ENCODE assay signal across 2 cellular contexts in genomic region chr2:226740039-226740648, GRCh38.
A peak's percentile ranks its signal among the peaks of the same experiment; 100 is the strongest.
TF ChIP-seq lines count a peak whose summit lies in the region.

No MANE protein-coding gene starts in this region.

TF ChIP-seq in HEK293, 187 proteins besides CTCF, POLR2A, EP300 and RAD21 (continued from another document and continues in another):
- peak; percentile 33; the same call in 1 of the 2 replicates for TF ChIP-seq ZNF692 (tag by site-specific recombination; IDR thresholded peaks at IDR 0.05)
- no peak for TF ChIP-seq ZNF707 (tag by site-specific recombination; IDR thresholded peaks at IDR 0.05)
- TF ChIP-seq ZNF391 (tag by site-specific recombination; IDR thresholded peaks at IDR 0.05; ENCODE audit: borderline replicate concordance, low read depth) = peak; percentile 74; the same call in 1 of the 2 replicates
- TF ChIP-seq, protein P1, sequence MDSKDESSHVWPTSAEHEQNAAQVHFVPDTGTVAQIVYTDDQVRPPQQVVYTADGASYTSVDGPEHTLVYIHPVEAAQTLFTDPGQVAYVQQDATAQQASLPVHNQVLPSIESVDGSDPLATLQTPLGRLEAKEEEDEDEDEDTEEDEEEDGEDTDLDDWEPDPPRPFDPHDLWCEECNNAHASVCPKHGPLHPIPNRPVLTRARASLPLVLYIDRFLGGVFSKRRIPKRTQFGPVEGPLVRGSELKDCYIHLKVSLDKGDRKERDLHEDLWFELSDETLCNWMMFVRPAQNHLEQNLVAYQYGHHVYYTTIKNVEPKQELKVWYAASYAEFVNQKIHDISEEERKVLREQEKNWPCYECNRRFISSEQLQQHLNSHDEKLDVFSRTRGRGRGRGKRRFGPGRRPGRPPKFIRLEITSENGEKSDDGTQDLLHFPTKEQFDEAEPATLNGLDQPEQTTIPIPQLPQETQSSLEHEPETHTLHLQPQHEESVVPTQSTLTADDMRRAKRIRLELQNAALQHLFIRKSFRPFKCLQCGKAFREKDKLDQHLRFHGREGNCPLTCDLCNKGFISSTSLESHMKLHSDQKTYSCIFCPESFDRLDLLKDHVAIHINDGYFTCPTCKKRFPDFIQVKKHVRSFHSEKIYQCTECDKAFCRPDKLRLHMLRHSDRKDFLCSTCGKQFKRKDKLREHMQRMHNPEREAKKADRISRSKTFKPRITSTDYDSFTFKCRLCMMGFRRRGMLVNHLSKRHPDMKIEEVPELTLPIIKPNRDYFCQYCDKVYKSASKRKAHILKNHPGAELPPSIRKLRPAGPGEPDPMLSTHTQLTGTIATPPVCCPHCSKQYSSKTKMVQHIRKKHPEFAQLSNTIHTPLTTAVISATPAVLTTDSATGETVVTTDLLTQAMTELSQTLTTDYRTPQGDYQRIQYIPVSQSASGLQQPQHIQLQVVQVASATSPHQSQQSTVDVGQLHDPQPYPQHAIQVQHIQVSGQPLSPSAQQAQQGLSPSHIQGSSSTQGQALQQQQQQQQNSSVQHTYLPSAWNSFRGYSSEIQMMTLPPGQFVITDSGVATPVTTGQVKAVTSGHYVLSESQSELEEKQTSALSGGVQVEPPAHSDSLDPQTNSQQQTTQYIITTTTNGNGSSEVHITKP (tag by site-specific recombination; IDR thresholded peaks at IDR 0.05) = 0 out of 2 replicates have a peak, but pooled peaks have one; percentile 38
- no peak for TF ChIP-seq ZNF175 (tag by site-specific recombination; IDR thresholded peaks at IDR 0.05)
- peak; percentile 13; the same call in 1 of the 2 replicates for TF ChIP-seq ZNF654 (tag by site-specific recombination; IDR thresholded peaks at IDR 0.05; ENCODE audit: low read depth)
- peak; percentile 55; the same call in 1 of the 2 replicates for TF ChIP-seq KLF10 (tag by site-specific recombination; IDR thresholded peaks at IDR 0.05)
- TF ChIP-seq, protein P2, sequence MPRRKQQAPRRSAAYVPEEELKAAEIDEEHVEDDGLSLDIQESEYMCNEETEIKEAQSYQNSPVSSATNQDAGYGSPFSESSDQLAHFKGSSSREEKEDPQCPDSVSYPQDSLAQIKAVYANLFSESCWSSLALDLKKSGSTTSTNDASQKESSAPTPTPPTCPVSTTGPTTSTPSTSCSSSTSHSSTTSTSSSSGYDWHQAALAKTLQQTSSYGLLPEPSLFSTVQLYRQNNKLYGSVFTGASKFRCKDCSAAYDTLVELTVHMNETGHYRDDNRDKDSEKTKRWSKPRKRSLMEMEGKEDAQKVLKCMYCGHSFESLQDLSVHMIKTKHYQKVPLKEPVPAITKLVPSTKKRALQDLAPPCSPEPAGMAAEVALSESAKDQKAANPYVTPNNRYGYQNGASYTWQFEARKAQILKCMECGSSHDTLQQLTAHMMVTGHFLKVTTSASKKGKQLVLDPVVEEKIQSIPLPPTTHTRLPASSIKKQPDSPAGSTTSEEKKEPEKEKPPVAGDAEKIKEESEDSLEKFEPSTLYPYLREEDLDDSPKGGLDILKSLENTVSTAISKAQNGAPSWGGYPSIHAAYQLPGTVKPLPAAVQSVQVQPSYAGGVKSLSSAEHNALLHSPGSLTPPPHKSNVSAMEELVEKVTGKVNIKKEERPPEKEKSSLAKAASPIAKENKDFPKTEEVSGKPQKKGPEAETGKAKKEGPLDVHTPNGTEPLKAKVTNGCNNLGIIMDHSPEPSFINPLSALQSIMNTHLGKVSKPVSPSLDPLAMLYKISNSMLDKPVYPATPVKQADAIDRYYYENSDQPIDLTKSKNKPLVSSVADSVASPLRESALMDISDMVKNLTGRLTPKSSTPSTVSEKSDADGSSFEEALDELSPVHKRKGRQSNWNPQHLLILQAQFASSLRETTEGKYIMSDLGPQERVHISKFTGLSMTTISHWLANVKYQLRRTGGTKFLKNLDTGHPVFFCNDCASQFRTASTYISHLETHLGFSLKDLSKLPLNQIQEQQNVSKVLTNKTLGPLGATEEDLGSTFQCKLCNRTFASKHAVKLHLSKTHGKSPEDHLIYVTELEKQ (tag by site-specific recombination; IDR thresholded peaks at IDR 0.05; ENCODE audit: borderline replicate concordance) = peak; percentile 65; the same call in 1 of the 2 replicates
- TF ChIP-seq ZNF777 (tag by site-specific recombination; IDR thresholded peaks at IDR 0.05; ENCODE audit: borderline replicate concordance) = no peak
- peak; percentile 83 for TF ChIP-seq ZNF366 (tag by site-specific recombination; conservative IDR thresholded peaks at IDR 0.05)
- TF ChIP-seq ZNF629 (tag by site-specific recombination; IDR thresholded peaks at IDR 0.05) = peak; percentile 93
- TF ChIP-seq, protein P3, sequence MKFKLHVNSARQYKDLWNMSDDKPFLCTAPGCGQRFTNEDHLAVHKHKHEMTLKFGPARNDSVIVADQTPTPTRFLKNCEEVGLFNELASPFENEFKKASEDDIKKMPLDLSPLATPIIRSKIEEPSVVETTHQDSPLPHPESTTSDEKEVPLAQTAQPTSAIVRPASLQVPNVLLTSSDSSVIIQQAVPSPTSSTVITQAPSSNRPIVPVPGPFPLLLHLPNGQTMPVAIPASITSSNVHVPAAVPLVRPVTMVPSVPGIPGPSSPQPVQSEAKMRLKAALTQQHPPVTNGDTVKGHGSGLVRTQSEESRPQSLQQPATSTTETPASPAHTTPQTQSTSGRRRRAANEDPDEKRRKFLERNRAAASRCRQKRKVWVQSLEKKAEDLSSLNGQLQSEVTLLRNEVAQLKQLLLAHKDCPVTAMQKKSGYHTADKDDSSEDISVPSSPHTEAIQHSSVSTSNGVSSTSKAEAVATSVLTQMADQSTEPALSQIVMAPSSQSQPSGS (tag by site-specific recombination; IDR thresholded peaks at IDR 0.05; ENCODE audit: low read depth) = 0 out of 2 replicates have a peak, but pooled peaks have one; percentile 3
- TF ChIP-seq ZNF596 (tag by site-specific recombination; IDR thresholded peaks at IDR 0.05) = no peak
- peak; percentile 67; the same call in 1 of the 2 replicates for TF ChIP-seq ZFP37 (tag by site-specific recombination; IDR thresholded peaks at IDR 0.05)
- TF ChIP-seq GLI2 (tag by site-specific recombination; IDR thresholded peaks at IDR 0.05; ENCODE audit: borderline replicate concordance, low read depth) = peak; percentile 57; the same call in 1 of the 2 replicates
- peak; percentile 69 for TF ChIP-seq SP7 (tag by site-specific recombination; IDR thresholded peaks at IDR 0.05)
- TF ChIP-seq ZNF785 (tag by site-specific recombination; IDR thresholded peaks at IDR 0.05) = no peak
- TF ChIP-seq ZNF530 (tag by site-specific recombination; IDR thresholded peaks at IDR 0.05; ENCODE audit: low read depth) = no peak

TF ChIP-seq in HepG2, 621 proteins besides CTCF, POLR2A, EP300 and RAD21 (continued from another document and continues in another):
- TF ChIP-seq FOXA3 (CRISPR knock-in tag; IDR thresholded peaks at IDR 0.05) (peak; percentile 26; the same call in 1 of the 2 replicates), ZNF510 (CRISPR knock-in tag; IDR thresholded peaks at IDR 0.05; ENCODE audit: low read depth) (no peak), RORA (CRISPR knock-in tag; IDR thresholded peaks at IDR 0.05) (no peak), ATF7 (IDR thresholded peaks at IDR 0.05) (0 out of 2 replicates have a peak, but pooled peaks have one; percentile 24), ATF7 (CRISPR knock-in tag; IDR thresholded peaks at IDR 0.05) (no peak), SAP130 (CRISPR knock-in tag; IDR thresholded peaks at IDR 0.05; ENCODE audit: low read depth) (no peak), HOMEZ (CRISPR knock-in tag; IDR thresholded peaks at IDR 0.05; ENCODE audit: low read depth) (peak; percentile 44; the same call in 1 of the 2 replicates), ZGPAT (CRISPR knock-in tag; IDR thresholded peaks at IDR 0.05) (0 out of 2 replicates have a peak, but pooled peaks have one; percentile 27), ZMYM4 (CRISPR knock-in tag; IDR thresholded peaks at IDR 0.05) (peak; percentile 14; the same call in 1 of the 2 replicates), DNMT1 (CRISPR knock-in tag; IDR thresholded peaks at IDR 0.05) (no peak), TEAD3 (CRISPR knock-in tag; optimal IDR thresholded peaks at IDR 0.05; ENCODE audit: borderline replicate concordance) (peak; percentile 21), HOXA5 (CRISPR knock-in tag; IDR thresholded peaks at IDR 0.05) (no peak), ZNF546 (CRISPR knock-in tag; conservative IDR thresholded peaks at IDR 0.05) (no peak), THAP8 (CRISPR knock-in tag; IDR thresholded peaks at IDR 0.05; ENCODE audit: borderline replicate concordance) (no peak), HIC2 (CRISPR knock-in tag; IDR thresholded peaks at IDR 0.05; ENCODE audit: low read depth) (no peak), ZBTB7A (CRISPR knock-in tag; IDR thresholded peaks at IDR 0.05) (no peak), ZFY (CRISPR knock-in tag; IDR thresholded peaks at IDR 0.05) (no peak), DMAP1 (CRISPR knock-in tag; IDR thresholded peaks at IDR 0.05) (no peak), ELF3 (CRISPR knock-in tag; IDR thresholded peaks at IDR 0.05) (peak; percentile 52; the same call in 1 of the 2 replicates), SMAD3 (CRISPR knock-in tag; IDR thresholded peaks at IDR 0.05) (no peak), ISL2 (CRISPR knock-in tag; IDR thresholded peaks at IDR 0.05) (no peak)
- TF ChIP-seq, protein P4, sequence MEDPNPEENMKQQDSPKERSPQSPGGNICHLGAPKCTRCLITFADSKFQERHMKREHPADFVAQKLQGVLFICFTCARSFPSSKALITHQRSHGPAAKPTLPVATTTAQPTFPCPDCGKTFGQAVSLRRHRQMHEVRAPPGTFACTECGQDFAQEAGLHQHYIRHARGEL (CRISPR knock-in tag; IDR thresholded peaks at IDR 0.05) = no peak
- TF ChIP-seq, protein P5, sequence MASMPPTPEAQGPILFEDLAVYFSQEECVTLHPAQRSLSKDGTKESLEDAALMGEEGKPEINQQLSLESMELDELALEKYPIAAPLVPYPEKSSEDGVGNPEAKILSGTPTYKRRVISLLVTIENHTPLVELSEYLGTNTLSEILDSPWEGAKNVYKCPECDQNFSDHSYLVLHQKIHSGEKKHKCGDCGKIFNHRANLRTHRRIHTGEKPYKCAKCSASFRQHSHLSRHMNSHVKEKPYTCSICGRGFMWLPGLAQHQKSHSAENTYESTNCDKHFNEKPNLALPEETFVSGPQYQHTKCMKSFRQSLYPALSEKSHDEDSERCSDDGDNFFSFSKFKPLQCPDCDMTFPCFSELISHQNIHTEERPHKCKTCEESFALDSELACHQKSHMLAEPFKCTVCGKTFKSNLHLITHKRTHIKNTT (CRISPR knock-in tag; IDR thresholded peaks at IDR 0.05) = no peak
- TF ChIP-seq, protein P6, sequence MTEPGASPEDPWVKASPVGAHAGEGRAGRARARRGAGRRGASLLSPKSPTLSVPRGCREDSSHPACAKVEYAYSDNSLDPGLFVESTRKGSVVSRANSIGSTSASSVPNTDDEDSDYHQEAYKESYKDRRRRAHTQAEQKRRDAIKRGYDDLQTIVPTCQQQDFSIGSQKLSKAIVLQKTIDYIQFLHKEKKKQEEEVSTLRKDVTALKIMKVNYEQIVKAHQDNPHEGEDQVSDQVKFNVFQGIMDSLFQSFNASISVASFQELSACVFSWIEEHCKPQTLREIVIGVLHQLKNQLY (CRISPR knock-in tag; IDR thresholded peaks at IDR 0.05) = no peak
- TF ChIP-seq, protein P7, sequence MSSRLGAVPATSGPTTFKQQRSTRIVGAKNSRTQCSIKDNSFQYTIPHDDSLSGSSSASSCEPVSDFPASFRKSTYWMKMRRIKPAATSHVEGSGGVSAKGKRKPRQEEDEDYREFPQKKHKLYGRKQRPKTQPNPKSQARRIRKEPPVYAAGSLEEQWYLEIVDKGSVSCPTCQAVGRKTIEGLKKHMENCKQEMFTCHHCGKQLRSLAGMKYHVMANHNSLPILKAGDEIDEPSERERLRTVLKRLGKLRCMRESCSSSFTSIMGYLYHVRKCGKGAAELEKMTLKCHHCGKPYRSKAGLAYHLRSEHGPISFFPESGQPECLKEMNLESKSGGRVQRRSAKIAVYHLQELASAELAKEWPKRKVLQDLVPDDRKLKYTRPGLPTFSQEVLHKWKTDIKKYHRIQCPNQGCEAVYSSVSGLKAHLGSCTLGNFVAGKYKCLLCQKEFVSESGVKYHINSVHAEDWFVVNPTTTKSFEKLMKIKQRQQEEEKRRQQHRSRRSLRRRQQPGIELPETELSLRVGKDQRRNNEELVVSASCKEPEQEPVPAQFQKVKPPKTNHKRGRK (CRISPR knock-in tag; IDR thresholded peaks at IDR 0.05) = no peak
- TF ChIP-seq, protein P8, sequence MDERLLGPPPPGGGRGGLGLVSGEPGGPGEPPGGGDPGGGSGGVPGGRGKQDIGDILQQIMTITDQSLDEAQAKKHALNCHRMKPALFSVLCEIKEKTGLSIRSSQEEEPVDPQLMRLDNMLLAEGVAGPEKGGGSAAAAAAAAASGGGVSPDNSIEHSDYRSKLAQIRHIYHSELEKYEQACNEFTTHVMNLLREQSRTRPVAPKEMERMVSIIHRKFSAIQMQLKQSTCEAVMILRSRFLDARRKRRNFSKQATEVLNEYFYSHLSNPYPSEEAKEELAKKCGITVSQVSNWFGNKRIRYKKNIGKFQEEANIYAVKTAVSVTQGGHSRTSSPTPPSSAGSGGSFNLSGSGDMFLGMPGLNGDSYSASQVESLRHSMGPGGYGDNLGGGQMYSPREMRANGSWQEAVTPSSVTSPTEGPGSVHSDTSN (CRISPR knock-in tag; IDR thresholded peaks at IDR 0.05) = no peak
